Comparison of ENCODE assay signal across 26 cellular contexts in genomic region chr3:178404966-178405365, GRCh38.
DNase-seq lines count a peak whose midpoint lies in the region; ATAC-seq, FAIRE-seq and TF ChIP-seq lines count a peak whose summit lies in the region.
"Had no signal": no experiment of that assay in that cellular context is flagged by ENCODE, and none has a peak within 500 bp of the region (broad histone marks: within the 10 kb centered on the region; RNA-seq: fewer than 3 reads in every experiment).

No MANE protein-coding gene starts in this region.

- H3K27ac Mint-ChIP-seq in astrocyte (ENCODE audit: unreplicated experiment), result no peak overlapping the region
- H3K27ac Mint-ChIP-seq: CD8-positive, alpha-beta T cell had no signal

- H2AFZ ChIP-seq in astrocyte (ENCODE audit: low read depth, low read length) (peak overlapping the region; percentile 16), osteoblast (ENCODE audit: low read length) (peak overlapping the region; percentile 17)
- H2AFZ ChIP-seq: PC-9 had no signal

- ATAC-seq in GM18502 (IDR thresholded peaks at IDR 0.05; ENCODE audit: poor library complexity, unreplicated experiment) (no peak), HG03354 (IDR thresholded peaks at IDR 0.05; ENCODE audit: poor library complexity, severe bottlenecking, unreplicated experiment) (no peak)
- ATAC-seq: CD8-positive, alpha-beta T cell; HepG2 had no signal

- no peak overlapping the region for H3K4me2 ChIP-seq in astrocyte (ENCODE audit: low read length)
- H3K4me2 ChIP-seq in osteoblast (ENCODE audit: insufficient read depth, low read length), result no peak overlapping the region
- H3K4me2 ChIP-seq: PC-9 had no signal

- H3K4me3 Mint-ChIP-seq in astrocyte (ENCODE audit: unreplicated experiment), result no peak overlapping the region
- H3K4me3 Mint-ChIP-seq: CD8-positive, alpha-beta T cell had no signal

- H3K36me3 Mint-ChIP-seq in astrocyte (ENCODE audit: low read depth, unreplicated experiment), result no peaks in the 10 kb centered on the region
- H3K36me3 Mint-ChIP-seq: CD8-positive, alpha-beta T cell had no signal

- no peaks in the 10 kb centered on the region for H4K20me1 ChIP-seq in astrocyte (ENCODE audit: insufficient read depth, low read length)
- H4K20me1 ChIP-seq in osteoblast (ENCODE audit: insufficient read depth, low read length), result no peaks in the 10 kb centered on the region

- H3K9me3 ChIP-seq in astrocyte (ENCODE audit: insufficient read depth, low read depth, low read length) (no peaks in the 10 kb centered on the region), osteoblast (ENCODE audit: low read depth, low read length) (no peaks in the 10 kb centered on the region)
- H3K9me3 ChIP-seq: Caco-2 had no signal

- TF ChIP-seq CTCF in astrocyte (IDR thresholded peaks at IDR 0.05; ENCODE audit: insufficient read depth, low read depth, low read length) (no peak), fibroblast of mammary gland (conservative IDR thresholded peaks at IDR 0.05; ENCODE audit: control insufficient read depth, insufficient read depth, low read depth, low read length) (no peak), osteoblast (IDR thresholded peaks at IDR 0.05; ENCODE audit: extremely low read depth, low read depth, low read length) (no peak)

- no peak for FAIRE-seq in astrocyte (lab: Jason Lieb, UNC)
- FAIRE-seq: A204.1, GM12891, H1, HepG2 had no signal

- H3K79me2 ChIP-seq in astrocyte (ENCODE audit: insufficient read depth, low read length), result no peaks in the 10 kb centered on the region
- no peaks in the 10 kb centered on the region for H3K79me2 ChIP-seq in osteoblast (ENCODE audit: insufficient read depth, low read length)

- H3K27me3 Mint-ChIP-seq in astrocyte (ENCODE audit: low read depth, unreplicated experiment), result no peaks in the 10 kb centered on the region

- no peak overlapping the region for H3K4me3 ChIP-seq in astrocyte (ENCODE audit: insufficient read depth, low read depth, low read length)
- H3K4me3 ChIP-seq in fibroblast of mammary gland (ENCODE audit: control insufficient read depth, low read depth, low read length), result no peak overlapping the region
- no peak overlapping the region for H3K4me3 ChIP-seq in osteoblast (ENCODE audit: insufficient read depth, low read length)
- H3K4me3 ChIP-seq: PC-9 had no signal

- H3K27ac ChIP-seq in astrocyte (ENCODE audit: low read depth, low read length), result no peak overlapping the region
- no peak overlapping the region for H3K27ac ChIP-seq in osteoblast (ENCODE audit: low read depth, low read length)
- H3K27ac ChIP-seq: C4-2B, PC-9 had no signal

- H3K9me3 Mint-ChIP-seq in astrocyte (ENCODE audit: unreplicated experiment), result peaks cover 3% of the 10 kb centered on the region
- H3K9me3 Mint-ChIP-seq: CD8-positive, alpha-beta T cell had no signal

- peak; percentile 18 for DNase-seq in EH (ENCODE audit: low read depth)
- DNase-seq in astrocyte (ENCODE audit: low read depth), result no peak
- DNase-seq in fibroblast of mammary gland (ENCODE audit: low read depth), result peak; percentile 25
- DNase-seq in osteoblast (ENCODE audit: insufficient read length, low spot score, missing footprints), result no peak
- DNase-seq in NCI-H1417 treated with DMSO at 0.1 percent for 48 hours (lab: John Stamatoyannopoulos, UW), result no peak
- DNase-seq in NCI-H146 treated with DMSO at 0.1 percent for 48 hours (lab: John Stamatoyannopoulos, UW; ENCODE audit: unreplicated experiment), result no peak
- DNase-seq: Caco-2; CD8-positive, alpha-beta T cell; EL; GDM1; HCEC 1CT; Karpas-422; NCI-H1092; NCI-H1436; NCI-H187 treated with DMSO at 0.1 percent for 48 hours; NCI-H345; NK-92 treated with Interleukin-12 subunit alpha and Interleukin-12 subunit beta, amount 100 ng/mL, for 24 hours; PC-9; SHP77 had no signal

- no peaks in the 10 kb centered on the region for H3K36me3 ChIP-seq in astrocyte (ENCODE audit: insufficient read depth, low read length)
- H3K36me3 ChIP-seq in osteoblast (ENCODE audit: insufficient read depth, low read length), result no peaks in the 10 kb centered on the region

- H3K9ac ChIP-seq in astrocyte (ENCODE audit: low read length), result no peak overlapping the region

- H3K27me3 ChIP-seq in astrocyte (ENCODE audit: insufficient read depth, low read length) (no peaks in the 10 kb centered on the region), osteoblast (ENCODE audit: insufficient read depth, low read length) (no peaks in the 10 kb centered on the region)

- H3K4me1 Mint-ChIP-seq in astrocyte (ENCODE audit: low read depth, unreplicated experiment), result no peaks in the 10 kb centered on the region

- no peaks in the 10 kb centered on the region for H3K4me1 ChIP-seq in astrocyte (ENCODE audit: insufficient read depth, low read length)
- peaks cover 3% of the 10 kb centered on the region for H3K4me1 ChIP-seq in osteoblast (ENCODE audit: insufficient read depth, low read length)
- H3K4me1 ChIP-seq: Caco-2 had no signal

Comparison
In these comparisons a context has a peak if more than half of its experiments do, and no peak if none do; other contexts are left out.
1. DNase-seq: peak in EH (single experiment) and fibroblast of mammary gland (single experiment); none in astrocyte (single experiment), osteoblast (single experiment), NCI-H1417 treated with DMSO at 0.1 percent for 48 hours (single experiment) and NCI-H146 treated with DMSO at 0.1 percent for 48 hours (single experiment).